ENCODE assay signal across 10 cellular contexts in the genomic region with DNA sequence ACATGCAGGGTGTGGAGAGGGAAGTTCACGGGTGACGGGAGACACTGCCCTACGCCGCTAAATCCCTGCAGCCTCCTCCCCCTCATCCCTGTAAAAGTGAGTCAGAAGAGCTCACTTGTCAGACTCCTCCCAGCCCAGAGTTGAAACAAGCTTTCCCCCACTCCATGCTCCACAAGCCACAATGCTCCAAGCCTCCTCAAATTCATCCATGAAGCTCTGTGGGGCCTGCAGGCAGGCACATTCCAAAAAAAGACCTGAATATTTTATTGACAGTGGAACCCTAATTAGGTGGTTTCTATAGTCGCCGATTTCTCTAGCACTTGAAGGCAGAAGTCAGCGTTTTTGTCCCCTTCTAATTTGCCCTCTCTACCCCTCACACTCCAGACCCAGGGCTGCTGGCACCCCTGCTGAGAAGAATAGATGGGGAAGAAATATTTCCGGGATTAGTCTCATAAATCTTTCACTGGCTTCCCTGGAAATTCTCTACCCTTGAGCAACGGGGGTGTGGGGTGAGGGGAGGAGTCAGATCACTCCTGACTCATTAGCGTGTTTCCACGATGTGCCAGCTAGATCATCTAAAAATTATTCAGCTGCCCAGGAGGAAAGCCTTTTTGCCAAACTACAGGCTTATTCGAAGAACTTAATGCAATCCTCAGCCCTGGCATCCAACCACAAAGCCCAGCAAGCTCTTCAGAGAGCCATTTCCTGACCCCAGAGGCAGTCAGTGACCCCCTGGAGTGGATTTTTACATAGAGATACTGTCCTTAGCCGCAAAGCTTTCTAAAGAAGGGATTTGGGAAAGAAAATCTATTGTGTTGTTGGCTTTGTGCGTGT.
A peak's percentile ranks its signal among the peaks of the same experiment; 100 is the strongest.
DNase-seq lines count a peak whose midpoint lies in the region; ATAC-seq and TF ChIP-seq lines count a peak whose summit lies in the region.
"Had no signal": no experiment of that assay in that cellular context is flagged by ENCODE, and none has a peak within 500 bp of the region (broad histone marks: within the 10 kb centered on the region; RNA-seq: fewer than 3 reads in every experiment).

No MANE protein-coding gene starts in this region.

- H3K27ac ChIP-seq in breast epithelium = peak overlapping the region; percentile 65 to 67

- H3K27me3 Mint-ChIP-seq in natural killer cell treated with Interleukin-12 subunit alpha and Interleukin-12 subunit beta and Interleukin-15 and Interleukin-18, amount 100 ng/mL, for 72 hours = peaks cover 0 to 12% of the 10 kb centered on the region in 2 donors

- H3K9me3 Mint-ChIP-seq in natural killer cell treated with Interleukin-12 subunit alpha and Interleukin-12 subunit beta and Interleukin-15 and Interleukin-18, amount 100 ng/mL, for 72 hours = no peaks in the 10 kb centered on the region
- H3K9me3 Mint-ChIP-seq: naive B cell had no signal

- H3K4me1 Mint-ChIP-seq in natural killer cell treated with Interleukin-12 subunit alpha and Interleukin-12 subunit beta and Interleukin-15 and Interleukin-18, amount 100 ng/mL, for 72 hours (ENCODE audit: low read depth in 2 of 2) = no peaks in the 10 kb centered on the region
- H3K4me1 Mint-ChIP-seq: naive B cell had no signal

- no peak overlapping the region for H3K27ac Mint-ChIP-seq in natural killer cell treated with Interleukin-12 subunit alpha and Interleukin-12 subunit beta and Interleukin-15 and Interleukin-18, amount 100 ng/mL, for 72 hours

- H3K4me3 ChIP-seq in breast epithelium = no peak overlapping the region
- no peak overlapping the region for H3K4me3 ChIP-seq in mucosa of descending colon
- H3K4me3 ChIP-seq: GM12878 had no signal

- H3K36me3 ChIP-seq in breast epithelium (no peaks in the 10 kb centered on the region), mucosa of descending colon (ENCODE audit: low read depth) (no peaks in the 10 kb centered on the region)

- TF ChIP-seq POLR2A in breast epithelium (IDR thresholded peaks at IDR 0.05) = no peak

- peak; percentile 27 for DNase-seq in Ammon's horn (ENCODE audit: low spot score)
- peak; percentile 27 to 87 (median 55) for DNase-seq in NCI-H1417 (lab: John Stamatoyannopoulos, UW)
- DNase-seq in breast epithelium (ENCODE audit: low spot score in 2 of 2) = peak in 1 of 2 donors; percentile 44
- no peak for DNase-seq in mucosa of descending colon
- DNase-seq in activated CD4-positive, alpha-beta T cell treated with anti-CD3 and anti-CD28 coated beads, Interleukin-2, amount 50 U/mL, for 1 hour = no peak
- DNase-seq in natural killer cell treated with Interleukin-12 subunit alpha and Interleukin-12 subunit beta and Interleukin-15 and Interleukin-18, amount 100 ng/mL, for 72 hours (ENCODE audit: low spot score) = no peak
- DNase-seq in SIG-M5 treated with dmso at 0.1 percent for 504 hours (lab: John Stamatoyannopoulos, UW; ENCODE audit: unreplicated experiment) = no peak
- DNase-seq: naive B cell had no signal

- H3K4me1 ChIP-seq in breast epithelium (no peaks in the 10 kb centered on the region), mucosa of descending colon (ENCODE audit: low read depth) (no peaks in the 10 kb centered on the region)

- H3K27me3 ChIP-seq in breast epithelium = no peaks in the 10 kb centered on the region

- no peaks in the 10 kb centered on the region for H3K36me3 Mint-ChIP-seq in natural killer cell treated with Interleukin-12 subunit alpha and Interleukin-12 subunit beta and Interleukin-15 and Interleukin-18, amount 100 ng/mL, for 72 hours
- H3K36me3 Mint-ChIP-seq: naive B cell had no signal

- H3K4me3 Mint-ChIP-seq in natural killer cell treated with Interleukin-12 subunit alpha and Interleukin-12 subunit beta and Interleukin-15 and Interleukin-18, amount 100 ng/mL, for 72 hours = no peak overlapping the region
- H3K4me3 Mint-ChIP-seq: naive B cell had no signal

- intact Hi-C loops in breast epithelium (cut with DNase I; ENCODE audit: low total_unique reads) = no loop called here
- intact Hi-C loops in mucosa of descending colon (cut with DNase I, micrococcal nuclease) = no loop called here

- peak; percentile 63 for ATAC-seq in mucosa of descending colon
- ATAC-seq in natural killer cell treated with Interleukin-12 subunit alpha and Interleukin-12 subunit beta and Interleukin-15 and Interleukin-18, amount 100 ng/mL, for 72 hours = no peak
- ATAC-seq in GM21723 (IDR thresholded peaks at IDR 0.05; ENCODE audit: unreplicated experiment) = no peak
- ATAC-seq: GM12878 had no signal

- TF ChIP-seq CTCF in breast epithelium (IDR thresholded peaks at IDR 0.05) = no peak
- no peak for TF ChIP-seq CTCF in mucosa of descending colon (IDR thresholded peaks at IDR 0.05)

- H3K9me3 ChIP-seq in breast epithelium = no peaks in the 10 kb centered on the region
- no peaks in the 10 kb centered on the region for H3K9me3 ChIP-seq in mucosa of descending colon

Comparison
In these comparisons a context has a peak if more than half of its experiments do, and no peak if none do; other contexts are left out.
1. DNase-seq: peak in Ammon's horn (single experiment) and NCI-H1417 (3 of 3); none in mucosa of descending colon (0 of 3), activated CD4-positive, alpha-beta T cell treated with anti-CD3 and anti-CD28 coated beads, Interleukin-2, amount 50 U/mL, for 1 hour (single experiment), natural killer cell treated with Interleukin-12 subunit alpha and Interleukin-12 subunit beta and Interleukin-15 and Interleukin-18, amount 100 ng/mL, for 72 hours (single experiment) and SIG-M5 treated with dmso at 0.1 percent for 504 hours (single experiment).